In the genomic region with DNA sequence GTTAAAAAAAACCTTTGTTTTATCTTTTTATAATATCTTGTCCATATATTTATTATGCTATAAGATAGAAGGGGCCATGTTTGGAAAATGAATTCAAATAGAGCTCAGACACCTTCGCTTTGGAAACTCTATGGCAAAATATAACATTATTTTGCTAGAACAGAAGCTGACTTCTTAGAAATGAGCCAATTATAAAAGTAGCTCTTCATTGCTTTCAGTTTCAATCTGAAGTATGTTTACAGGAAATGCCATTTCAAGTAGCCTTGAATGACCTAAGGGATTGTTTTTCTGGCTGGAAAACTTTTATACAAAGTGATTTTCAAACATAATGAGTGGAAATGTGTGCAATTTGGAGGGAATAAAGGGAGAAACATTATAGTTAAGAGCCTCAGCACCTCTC, we compare ENCODE assay signal across 8 cellular contexts. TPM values are rescaled to one million over a fixed set of nuclear protein-coding genes. Genes with fewer than 3 reads are reported as not detected.
DNase-seq lines count a peak whose midpoint lies in the region; ATAC-seq and TF ChIP-seq lines count a peak whose summit lies in the region.

No MANE protein-coding gene starts in this region.

- no peak overlapping the region for H4K8ac ChIP-seq in H9 (replicated peaks; ENCODE audit: insufficient read length, low read depth, low read length)

- peaks cover 4% of the 10 kb centered on the region in 3 experiments; a peak in 3 of 7 replicates for H3K36me3 Mint-ChIP-seq in H9 (ENCODE audit: insufficient read depth in 1 of 3, low read depth in 3 of 3)

- H3K9me3 ChIP-seq in SK-N-SH (no peaks in the 10 kb centered on the region), H9 (ENCODE audit: control insufficient read depth, low read depth, low read length) (no peaks in the 10 kb centered on the region)

- H4K20me1 ChIP-seq in SK-N-SH (ENCODE audit: insufficient read depth) (no peaks in the 10 kb centered on the region), H9 (ENCODE audit: control insufficient read depth, insufficient read depth, insufficient read length) (no peaks in the 10 kb centered on the region)

- POLR2A ChIA-PET in SK-N-SH (lab: Yijun Ruan, JAX): no interaction called here

- CTCF ChIA-PET in SK-N-SH (lab: Yijun Ruan, JAX): interaction anchor here (0.8 to 1.1 kb wide), 2 partner anchors 20 to 225 kb away, joined by 3 read pairs; no protein-coding TSS in a partner anchor

- H3K27ac ChIP-seq in SK-N-SH (ENCODE audit: low read depth in 2 of 2, low read length in 1 of 2) (no peak overlapping the region; a peak in 1 of 4 replicates), H9 (ENCODE audit: insufficient read length, low read depth, low read length) (no peak overlapping the region)

- H3K36me3 ChIP-seq in SK-N-SH (replicated peaks in 1 of 2; ENCODE audit: control insufficient read depth in 1 of 2, insufficient read depth in 2 of 2, low read length in 1 of 2): no peaks in the 10 kb centered on the region

- H2BK15ac ChIP-seq in H9 (ENCODE audit: low read depth, low read length): no peak overlapping the region

- H2AK5ac ChIP-seq in H9 (ENCODE audit: insufficient read length, low read length): no peak overlapping the region

- no peak overlapping the region for H2BK20ac ChIP-seq in H9 (ENCODE audit: low read depth, low read length, poor library complexity, severe bottlenecking)

- H2BK5ac ChIP-seq in H9 (ENCODE audit: insufficient read length, low read length): no peak overlapping the region

- no peaks in the 10 kb centered on the region for H3K9me2 ChIP-seq in SK-N-SH

- H3T11ph ChIP-seq in H9 (ENCODE audit: low read length): no peak overlapping the region

- H4K5ac ChIP-seq in H9 (ENCODE audit: insufficient read length, low read depth, low read length): no peak overlapping the region

- H3K27ac Mint-ChIP-seq in H9: no peak overlapping the region

- H2BK120ac ChIP-seq in H9 (ENCODE audit: low read depth, low read length, poor library complexity, severe bottlenecking): no peak overlapping the region

- H3K4me3 ChIP-seq in SK-N-SH (ENCODE audit: low read depth in 2 of 2, low read length in 1 of 2): no peak overlapping the region

- H3K9me3 Mint-ChIP-seq in H9: peaks cover 0 to 3% of the 10 kb centered on the region in 2 experiments; a peak in 3 of 5 replicates

- H2BK12ac ChIP-seq in H9 (ENCODE audit: insufficient read length, low read depth, low read length): no peak overlapping the region

- no peak overlapping the region for H3K9ac ChIP-seq in SK-N-SH
- H3K9ac ChIP-seq in H9 (ENCODE audit: extremely low read depth, insufficient read length, low read length): no peak overlapping the region

- no peaks in the 10 kb centered on the region for H3K23me2 ChIP-seq in H9 (ENCODE audit: insufficient read length, low read depth, low read length, poor library complexity, severe bottlenecking)

- no peaks in the 10 kb centered on the region for H3F3A ChIP-seq in SK-N-SH (replicated peaks; ENCODE audit: insufficient read depth)

- H3K14ac ChIP-seq in H9 (ENCODE audit: insufficient read depth, low read length): no peak overlapping the region

- no peak for TF ChIP-seq RAD21 in SK-N-SH (IDR thresholded peaks at IDR 0.05; ENCODE audit: low read length)

- no peak overlapping the region for H3K18ac ChIP-seq in H9 (ENCODE audit: insufficient read length, low read depth, low read length)

- no peak for TF ChIP-seq EP300 in SK-N-SH (IDR thresholded peaks at IDR 0.05; ENCODE audit: borderline replicate concordance in 1 of 2, low read depth in 1 of 2, low read length in 1 of 2)

- ATAC-seq in GM18861 (IDR thresholded peaks at IDR 0.05; ENCODE audit: unreplicated experiment) (peak; percentile 87), HG02642 (IDR thresholded peaks at IDR 0.05; ENCODE audit: poor library complexity, unreplicated experiment) (peak; percentile 80), left ventricle myocardium superior (peak; percentile 51)

- H3K4me3 Mint-ChIP-seq in H9: no peak overlapping the region

- no peak overlapping the region for H3K4ac ChIP-seq in H9 (ENCODE audit: low read depth, low read length)

- no peak overlapping the region for H4K91ac ChIP-seq in H9 (ENCODE audit: insufficient read length, low read depth, low read length)

- intact Hi-C loops in left ventricle myocardium superior (cut with micrococcal nuclease): no loop called here

- H3K27me3 ChIP-seq in SK-N-SH (ENCODE audit: insufficient read depth) (no peaks in the 10 kb centered on the region), H9 (ENCODE audit: insufficient read depth, low read length) (no peaks in the 10 kb centered on the region)

- no peaks in the 10 kb centered on the region for H3K79me1 ChIP-seq in H9 (ENCODE audit: insufficient read depth, low read depth, low read length, poor library complexity, severe bottlenecking)

- H2AFZ ChIP-seq in SK-N-SH (ENCODE audit: low read depth): peak overlapping the region; percentile 31; the same call in 1 of the 2 replicates
- no peak overlapping the region for H2AFZ ChIP-seq in H9 (ENCODE audit: low read length)

- H3K4me1 ChIP-seq in SK-N-SH (ENCODE audit: control insufficient read depth in 1 of 2, insufficient read depth in 2 of 2, low read depth in 1 of 2, low read length in 1 of 2) (no peaks in the 10 kb centered on the region; a peak in 2 of 4 replicates), H9 (ENCODE audit: insufficient read depth, low read length) (no peaks in the 10 kb centered on the region)

- DNase-seq in SK-N-SH (no peak), left ventricle myocardium superior (no peak), H9 (no peak), cerebellar cortex (ENCODE audit: low spot score) (no peak)
- DNase-seq in stimulated activated CD4-positive, alpha-beta T cell treated with anti-CD3 and anti-CD28 coated beads, Interleukin-2, amount 100 ng/mL, for 24 hours: no peak
- DNase-seq in activated CD4-positive, alpha-beta T cell treated with anti-CD3 and anti-CD28 coated beads for 4 hours: no peak

- TF ChIP-seq CTCF in SK-N-SH (IDR thresholded peaks at IDR 0.05): no peak
- no peak for TF ChIP-seq CTCF in H9 (conservative IDR thresholded peaks at IDR 0.05)

- H3K27me3 Mint-ChIP-seq in H9 (ENCODE audit: low read depth): no peaks in the 10 kb centered on the region

- peaks cover 5 to 9% of the 10 kb centered on the region in 2 experiments; a peak in 3 of 4 replicates for H3K4me1 Mint-ChIP-seq in H9

- no peak overlapping the region for H3K56ac ChIP-seq in H9 (ENCODE audit: insufficient read length, low read depth, low read length)

- H3K4me2 ChIP-seq in SK-N-SH (peak overlapping the region; percentile 48; the same call in 1 of the 2 replicates), H9 (ENCODE audit: insufficient read depth, insufficient read length, low read length) (no peak overlapping the region)

- 31% methylated on average over 1 of the region's 1 CpG for WGBS in SK-N-SH (ENCODE audit: low lambda C conversion rate)
- no CpG with 5 or more reads among the region's 1 CpG for WGBS in H9 (ENCODE audit: extremely low coverage, insufficient read length, low lambda C conversion rate)

- H3K23ac ChIP-seq in H9 (ENCODE audit: insufficient read length, low read depth, low read length): no peak overlapping the region

- H3K79me2 ChIP-seq in SK-N-SH (ENCODE audit: insufficient read depth): no peaks in the 10 kb centered on the region
- no peaks in the 10 kb centered on the region for H3K79me2 ChIP-seq in H9 (ENCODE audit: insufficient read depth, low read length)

TF ChIP-seq in SK-N-SH, 30 proteins besides CTCF, POLR2A, EP300 and RAD21 (continues in another document):
- TF ChIP-seq, protein P1, sequence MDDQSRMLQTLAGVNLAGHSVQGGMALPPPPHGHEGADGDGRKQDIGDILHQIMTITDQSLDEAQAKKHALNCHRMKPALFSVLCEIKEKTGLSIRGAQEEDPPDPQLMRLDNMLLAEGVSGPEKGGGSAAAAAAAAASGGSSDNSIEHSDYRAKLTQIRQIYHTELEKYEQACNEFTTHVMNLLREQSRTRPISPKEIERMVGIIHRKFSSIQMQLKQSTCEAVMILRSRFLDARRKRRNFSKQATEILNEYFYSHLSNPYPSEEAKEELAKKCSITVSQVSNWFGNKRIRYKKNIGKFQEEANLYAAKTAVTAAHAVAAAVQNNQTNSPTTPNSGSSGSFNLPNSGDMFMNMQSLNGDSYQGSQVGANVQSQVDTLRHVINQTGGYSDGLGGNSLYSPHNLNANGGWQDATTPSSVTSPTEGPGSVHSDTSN (IDR thresholded peaks at IDR 0.05): no peak
- TF ChIP-seq TEAD4 (IDR thresholded peaks at IDR 0.05; ENCODE audit: borderline replicate concordance, insufficient read depth): no peak
- TF ChIP-seq ELF1 (IDR thresholded peaks at IDR 0.05): no peak
- no peak for TF ChIP-seq USF1 (IDR thresholded peaks at IDR 0.05; ENCODE audit: borderline replicate concordance, low read depth)
- TF ChIP-seq GATA2 (CRISPR knock-in tag; IDR thresholded peaks at IDR 0.05): no peak
- TF ChIP-seq NRF1 (IDR thresholded peaks at IDR 0.05; ENCODE audit: low read depth, low read length): no peak
- TF ChIP-seq, protein P2, sequence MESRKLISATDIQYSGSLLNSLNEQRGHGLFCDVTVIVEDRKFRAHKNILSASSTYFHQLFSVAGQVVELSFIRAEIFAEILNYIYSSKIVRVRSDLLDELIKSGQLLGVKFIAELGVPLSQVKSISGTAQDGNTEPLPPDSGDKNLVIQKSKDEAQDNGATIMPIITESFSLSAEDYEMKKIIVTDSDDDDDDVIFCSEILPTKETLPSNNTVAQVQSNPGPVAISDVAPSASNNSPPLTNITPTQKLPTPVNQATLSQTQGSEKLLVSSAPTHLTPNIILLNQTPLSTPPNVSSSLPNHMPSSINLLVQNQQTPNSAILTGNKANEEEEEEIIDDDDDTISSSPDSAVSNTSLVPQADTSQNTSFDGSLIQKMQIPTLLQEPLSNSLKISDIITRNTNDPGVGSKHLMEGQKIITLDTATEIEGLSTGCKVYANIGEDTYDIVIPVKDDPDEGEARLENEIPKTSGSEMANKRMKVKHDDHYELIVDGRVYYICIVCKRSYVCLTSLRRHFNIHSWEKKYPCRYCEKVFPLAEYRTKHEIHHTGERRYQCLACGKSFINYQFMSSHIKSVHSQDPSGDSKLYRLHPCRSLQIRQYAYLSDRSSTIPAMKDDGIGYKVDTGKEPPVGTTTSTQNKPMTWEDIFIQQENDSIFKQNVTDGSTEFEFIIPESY (IDR thresholded peaks at IDR 0.05; ENCODE audit: borderline replicate concordance, low read depth): no peak

RNA-seq across cellular contexts. Expression of gene GBP5, which starts 37.8 kb away (rescaled TPM):
- 0.08 TPM in 2 replicates for polyA plus RNA-seq in SK-N-SH (2012; rRNA removed)
- 0.10 TPM in 2 replicates for polyA plus RNA-seq in SK-N-SH (2012; cell fraction: cytosol; rRNA removed)
- 0.08 and 0.18 TPM in 2 replicates for polyA plus RNA-seq in SK-N-SH (2012; cell fraction: nucleus; rRNA removed)
- total RNA-seq in left ventricle myocardium superior (0.99 TPM), H9 (2021) (not detected in 2 replicates)

RNA-seq across cellular contexts. Expression of gene GBP6, which starts 53.4 kb away (rescaled TPM):
- not detected in 2 replicates for polyA plus RNA-seq in SK-N-SH (2012; rRNA removed)
- not detected in 2 replicates for polyA plus RNA-seq in SK-N-SH (2012; cell fraction: cytosol; rRNA removed)
- polyA plus RNA-seq in SK-N-SH (2012; cell fraction: nucleus; rRNA removed): not detected in 2 replicates
- total RNA-seq in left ventricle myocardium superior: not detected
- total RNA-seq in H9 (2021): not detected in 2 replicates
